Comparison of ENCODE assay signal across 17 cellular contexts in genomic region chr2:127142663-127143630, GRCh38. TPM values are rescaled to one million over a fixed set of nuclear protein-coding genes. Genes with fewer than 3 reads are reported as not detected.
A peak's percentile ranks its signal among the peaks of the same experiment; 100 is the strongest.
DNase-seq lines count a peak whose midpoint lies in the region; ATAC-seq, FAIRE-seq and TF ChIP-seq lines count a peak whose summit lies in the region.
"Had no signal": no experiment of that assay in that cellular context is flagged by ENCODE, and none has a peak within 500 bp of the region (broad histone marks: within the 10 kb centered on the region; RNA-seq: fewer than 3 reads in every experiment).

No MANE protein-coding gene starts in this region.

- H2BK12ac ChIP-seq in H1 (ENCODE audit: low read depth, low read length) = no peak overlapping the region

- peaks cover 6% of the 10 kb centered on the region for H3K36me3 Mint-ChIP-seq in nephron progenitor cell (ENCODE audit: low read depth)
- H3K36me3 Mint-ChIP-seq: activated naive CD8-positive, alpha-beta T cell treated with anti-CD3 and anti-CD28 coated beads, Interleukin-2, amount 10 ng/mL, durations not matched to agents 7 days and 5 days; type B pancreatic cell had no signal

- POLR2A ChIA-PET in H1 (lab: Charles Lee; ENCODE audit: partially characterized antibody) = no interaction called here

- H3K23me2 ChIP-seq in H1 (ENCODE audit: low read depth, low read length) = no peaks in the 10 kb centered on the region

- H3K4me1 Mint-ChIP-seq in nephron progenitor cell = peaks cover 36% of the 10 kb centered on the region
- H3K4me1 Mint-ChIP-seq: activated naive CD8-positive, alpha-beta T cell treated with anti-CD3 and anti-CD28 coated beads, Interleukin-2, amount 10 ng/mL, durations not matched to agents 7 days and 5 days; immature natural killer cell had no signal

- CTCF ChIA-PET in H1 (lab: Charles Lee; ENCODE audit: partially characterized antibody) = interaction anchor here (0.8 to 1.7 kb wide), 8 partner anchors 11 to 75 kb away, joined by 3 to 5 read pairs (median 4); no protein-coding TSS in a partner anchor

- no peak overlapping the region for H2BK15ac ChIP-seq in H1 (ENCODE audit: low read length)

- H3K18ac ChIP-seq in H1 (ENCODE audit: extremely low read depth, low read length) = no peak overlapping the region

- H4K8ac ChIP-seq in H1 (ENCODE audit: extremely low read depth, insufficient read depth, low read length) = no peak overlapping the region

- no peak overlapping the region for H3K23ac ChIP-seq in H1 (ENCODE audit: insufficient read length)

- no peak overlapping the region for H3K4ac ChIP-seq in H1 (replicated peaks; ENCODE audit: insufficient read length, low read depth, low read length)

- TF ChIP-seq CTCF in H1 (IDR thresholded peaks at IDR 0.05; ENCODE audit: control extremely low read depth in 1 of 3, insufficient read depth in 1 of 3, low read depth in 1 of 3, low read length in 3 of 3) (no peak), nephron progenitor cell (IDR thresholded peaks at IDR 0.05) (no peak), tibial nerve (IDR thresholded peaks at IDR 0.05) (no peak)

- 79% methylated on average over 4 of the region's 4 CpGs; no CpG with 5 or more reads in 1 of the 2 experiments for WGBS in H1 (ENCODE audit: extremely low coverage in 1 of 2, insufficient coverage in 1 of 2, insufficient read length in 1 of 2, insufficient replicate concordance in 2 of 2, low coverage in 1 of 2, low lambda C conversion rate in 2 of 2, missing lambda C conversion rate in 1 of 2), 2 experiments
- WGBS in tibial nerve, 2 donors = 71 to 75% methylated on average over 4 of the region's 4 CpGs

- no peak overlapping the region for H3K27ac ChIP-seq in H1 (ENCODE audit: low read depth, low read length)
- H3K27ac ChIP-seq in tibial nerve = peak overlapping the region; percentile 54 to 88 (median 76)

- no peak overlapping the region for H3K14ac ChIP-seq in H1 (ENCODE audit: insufficient read length)

- H3K27ac Mint-ChIP-seq in nephron progenitor cell = peak overlapping the region; percentile 72
- H3K27ac Mint-ChIP-seq: activated naive CD8-positive, alpha-beta T cell treated with anti-CD3 and anti-CD28 coated beads, Interleukin-2, amount 10 ng/mL, durations not matched to agents 7 days and 5 days; immature natural killer cell; type B pancreatic cell had no signal

- no peaks in the 10 kb centered on the region for H3K79me1 ChIP-seq in H1 (ENCODE audit: low read depth, low read length)

- H3K4me1 ChIP-seq in H1 (replicated peaks in 1 of 4; ENCODE audit: control insufficient read depth in 3 of 4, insufficient read depth in 4 of 4, low read length in 3 of 4) (0 out of 7 replicates have a peak, but pooled peaks cover 0 to 1% (median 0%) of the 10 kb centered on the region in 4 experiments), tibial nerve (peaks cover 0 to 38% (median 24%) of the 10 kb centered on the region in 4 donors)

- DNase-seq in activated CD8-positive, alpha-beta memory T cell treated with anti-CD3 and anti-CD28 coated beads for 24 hours = peak; percentile 37
- DNase-seq in activated CD8-positive, alpha-beta memory T cell treated with anti-CD3 and anti-CD28 coated beads, Interleukin-2, amount 50 U/mL, for 4 hours = no peak
- DNase-seq in H1 (ENCODE audit: low read depth in 1 of 2, low spot score in 2 of 2) = peak in 1 of 2 experiments; percentile 33
- DNase-seq in nephron progenitor cell = no peak
- DNase-seq in tibial nerve (ENCODE audit: low spot score in 2 of 2) = no peak
- DNase-seq in left colon = no peak
- no peak for DNase-seq in NCI-H2196 treated with DMSO at 0.1 percent for 48 hours (lab: John Stamatoyannopoulos, UW; ENCODE audit: unreplicated experiment)
- DNase-seq: activated naive CD8-positive, alpha-beta T cell treated with anti-CD3 and anti-CD28 coated beads, Interleukin-2, amount 10 ng/mL, durations not matched to agents 7 days and 5 days; cortex of kidney; immature natural killer cell; Kasumi-1; NCI-H187 treated with DMSO at 0.1 percent for 48 hours; NCI-H69; SHP77 had no signal

- H2AFZ ChIP-seq in H1 (ENCODE audit: low read length) = 0 out of 2 replicates have a peak overlapping the region, but pooled peaks have one; percentile 5

- no peak overlapping the region for H3K9ac ChIP-seq in H1 (replicated peaks in 1 of 4; ENCODE audit: extremely low read depth in 1 of 4, low read depth in 3 of 4, low read length in 3 of 4)

- FAIRE-seq in H1 (lab: Jason Lieb, UNC) = no peak
- FAIRE-seq: A549 had no signal

- ATAC-seq in left colon (no peak), HG02759 (IDR thresholded peaks at IDR 0.05; ENCODE audit: unreplicated experiment) (no peak)

- TF ChIP-seq POLR2A in H1 (IDR thresholded peaks at IDR 0.05; ENCODE audit: control extremely low read depth in 1 of 2, low read depth in 2 of 2, low read length in 2 of 2) (no peak), tibial nerve (IDR thresholded peaks at IDR 0.05) (no peak)

- H2BK120ac ChIP-seq in H1 (replicated peaks; ENCODE audit: low read depth, low read length) = no peak overlapping the region

- no peak overlapping the region for H2BK5ac ChIP-seq in H1 (ENCODE audit: low read depth, low read length)

- H3K4me2 ChIP-seq in H1 (ENCODE audit: insufficient read depth in 1 of 2, low read depth in 2 of 2, low read length in 2 of 2) = no peak overlapping the region
- H3K4me2 ChIP-seq: A549 had no signal

- no peak overlapping the region for H2BK20ac ChIP-seq in H1 (ENCODE audit: low read length)

- peaks cover 6% of the 10 kb centered on the region for H3K9me3 Mint-ChIP-seq in nephron progenitor cell
- H3K9me3 Mint-ChIP-seq: activated naive CD8-positive, alpha-beta T cell treated with anti-CD3 and anti-CD28 coated beads, Interleukin-2, amount 10 ng/mL, durations not matched to agents 7 days and 5 days; immature natural killer cell had no signal

- H4K5ac ChIP-seq in H1 (ENCODE audit: insufficient read length, low read depth, low read length) = no peak overlapping the region

- peaks cover 7% of the 10 kb centered on the region for H3K27me3 Mint-ChIP-seq in nephron progenitor cell (ENCODE audit: low read depth, poor library complexity)

- no peak overlapping the region for H3K4me3 Mint-ChIP-seq in nephron progenitor cell
- H3K4me3 Mint-ChIP-seq: activated naive CD8-positive, alpha-beta T cell treated with anti-CD3 and anti-CD28 coated beads, Interleukin-2, amount 10 ng/mL, durations not matched to agents 7 days and 5 days; immature natural killer cell; type B pancreatic cell had no signal

- no peaks in the 10 kb centered on the region for H3K79me2 ChIP-seq in H1 (ENCODE audit: control insufficient read depth in 1 of 2, insufficient read depth in 2 of 2, low read length in 2 of 2)

- no peak overlapping the region for H3K56ac ChIP-seq in H1 (replicated peaks; ENCODE audit: insufficient read length, low read depth, low read length)

- no peak overlapping the region for H2AK5ac ChIP-seq in H1 (ENCODE audit: low read depth, low read length)

- H3K27me3 ChIP-seq in H1 (replicated peaks in 1 of 4; ENCODE audit: control insufficient read depth in 3 of 4, extremely low read depth in 1 of 4, insufficient read depth in 3 of 4, low read length in 3 of 4) = 0 out of 7 replicates have a peak, but pooled peaks cover 0 to 2% (median 0%) of the 10 kb centered on the region in 4 experiments
- H3K27me3 ChIP-seq in tibial nerve = no peaks in the 10 kb centered on the region

- H3K9me3 ChIP-seq in H1 (ENCODE audit: insufficient read depth in 2 of 2, low read depth in 1 of 2, low read length in 1 of 2) = 0 out of 4 replicates have a peak, but pooled peaks cover 0 to 6% of the 10 kb centered on the region in 2 experiments
- H3K9me3 ChIP-seq in tibial nerve = no peaks in the 10 kb centered on the region

- no peak for TF ChIP-seq EP300 in H1 (IDR thresholded peaks at IDR 0.05; ENCODE audit: borderline replicate concordance in 1 of 2, low read depth in 2 of 2, low read length in 2 of 2)
- no peak for TF ChIP-seq EP300 in tibial nerve (IDR thresholded peaks at IDR 0.05)

- H4K91ac ChIP-seq in H1 (replicated peaks; ENCODE audit: insufficient read length, low read length) = no peak overlapping the region

- H3K36me3 ChIP-seq in H1 (ENCODE audit: control insufficient read depth in 2 of 4, insufficient read depth in 4 of 4, low read length in 3 of 4) (no peaks in the 10 kb centered on the region), tibial nerve (no peaks in the 10 kb centered on the region)

- intact Hi-C loops in left colon (cut with DNase I, micrococcal nuclease) = no loop called here

- H4K20me1 ChIP-seq in H1 (replicated peaks in 1 of 2; ENCODE audit: control insufficient read depth in 1 of 2, insufficient read depth in 2 of 2, low read length in 2 of 2) = no peaks in the 10 kb centered on the region

- TF ChIP-seq RAD21 in H1 (IDR thresholded peaks at IDR 0.05 in 1 of 2, conservative IDR thresholded peaks at IDR 0.05 in 1 of 2; ENCODE audit: low read depth in 2 of 2, low read length in 2 of 2) = no peak

- H3K4me3 ChIP-seq in H1 (ENCODE audit: extremely low read depth in 1 of 4, insufficient read depth in 2 of 4, low read depth in 3 of 4, low read length in 4 of 4) = no peak overlapping the region
- no peak overlapping the region for H3K4me3 ChIP-seq in tibial nerve
- H3K4me3 ChIP-seq: A549 had no signal

TF ChIP-seq in H1, 55 proteins besides CTCF, POLR2A, EP300 and RAD21 (continues in another document):
- no peak for TF ChIP-seq SUZ12 (IDR thresholded peaks at IDR 0.05; ENCODE audit: low read length)
- no peak for TF ChIP-seq SIRT6 (IDR thresholded peaks at IDR 0.05; ENCODE audit: low read length)
- TF ChIP-seq YY1 (IDR thresholded peaks at IDR 0.05; ENCODE audit: low read depth, low read length) = no peak
- no peak for TF ChIP-seq SP1 (IDR thresholded peaks at IDR 0.05; ENCODE audit: low read depth, low read length)
- no peak for TF ChIP-seq CHD1 (IDR thresholded peaks at IDR 0.05; ENCODE audit: low read depth, low read length)
- TF ChIP-seq KDM5A (IDR thresholded peaks at IDR 0.05; ENCODE audit: low read length) = no peak
- no peak for TF ChIP-seq SIX5 (IDR thresholded peaks at IDR 0.05; ENCODE audit: low read depth, low read length)
- no peak for TF ChIP-seq TCF12 (IDR thresholded peaks at IDR 0.05; ENCODE audit: low read depth, low read length)
- TF ChIP-seq HDAC6 (IDR thresholded peaks at IDR 0.05; ENCODE audit: low read depth, low read length) = no peak
- TF ChIP-seq TAF1 (IDR thresholded peaks at IDR 0.05; ENCODE audit: low read depth, low read length) = no peak

RNA-seq across cellular contexts. Expression of gene BIN1, which starts 36.0 kb away (rescaled TPM):
- total RNA-seq in H1 (2021; fragmentation: NEBNext Ultra II Directional; extraction: Animal tissue kit (Norgen Biotek cat#: 25700)) = 35.6 and 41.9 TPM in 2 replicates
- polyA plus RNA-seq in H1 (2011; rRNA removed) = 23.6 and 35.1 TPM in 2 replicates
- polyA plus RNA-seq in H1 (2011; cell fraction: cytosol; rRNA removed) = 39.0 TPM
- polyA plus RNA-seq in H1 (2011; cell fraction: nucleus; rRNA removed) = 102 TPM
- polyA plus RNA-seq in H1 (2012, experiment 1 of 2) = 35.4 to 47.3 TPM (median 43.6 TPM) in 4 replicates
- polyA plus RNA-seq in H1 (2012, experiment 2 of 2) = 30.3 TPM
- 32.3 TPM for polyA plus RNA-seq in H1 (2013, experiment 1 of 2)
- 31.5 TPM for polyA plus RNA-seq in H1 (2013, experiment 2 of 2)
- 14.7 and 16.2 TPM in 2 replicates for polyA minus RNA-seq in H1 (2011; rRNA and poly(A)+ RNA removed)
- 14.2 TPM for polyA minus RNA-seq in H1 (2011; cell fraction: cytosol; rRNA and poly(A)+ RNA removed)
- polyA minus RNA-seq in H1 (2011; cell fraction: nucleus; rRNA and poly(A)+ RNA removed) = 19.4 TPM
- total RNA-seq in tibial nerve (100 to 1,000 TPM in 2 of 4 donors, 10 to 100 TPM in 2; 95.7 to 146 (median 98.8) TPM), left colon (10 to 100 TPM; 34.3 to 37.2 TPM)
